27 cellular contexts compared by ENCODE assay signal in the genomic region with DNA sequence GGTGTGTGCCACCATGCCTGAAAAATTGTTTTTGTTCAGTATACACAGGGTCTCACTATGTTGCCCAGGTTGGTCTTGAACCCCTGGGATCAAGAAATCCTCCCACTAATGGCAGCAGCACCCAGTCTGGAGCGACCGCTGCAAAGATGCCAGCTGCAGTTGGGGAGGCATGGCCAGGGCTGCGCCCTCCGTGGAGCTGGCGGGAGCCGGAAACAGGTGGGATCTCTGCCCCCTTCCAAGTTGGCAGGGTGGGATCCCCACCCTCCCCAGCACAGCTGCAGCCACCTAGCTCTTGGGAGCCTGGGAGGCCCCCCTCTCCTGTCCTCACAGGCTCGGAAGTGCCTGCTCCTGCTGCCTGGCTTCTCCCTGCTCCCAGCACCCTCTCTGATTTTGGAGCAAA.
"Had no signal": no experiment of that assay in that cellular context is flagged by ENCODE, and none has a peak within 500 bp of the region (broad histone marks: within the 10 kb centered on the region; RNA-seq: fewer than 3 reads in every experiment).

No MANE protein-coding gene starts in this region.

- ATAC-seq: stimulated activated memory B cell treated with anti-CD40 and anti-IgM and Interleukin-4, amounts not matched to agents 10 μg/mL and 1 μg/mL and 100 μg/mL, for 72 hours; stimulated activated naive B cell treated with anti-CD40 and anti-IgM and Interleukin-4, amounts not matched to agents 10 μg/mL and 1 μg/mL and 100 μg/mL, for 72 hours; upper lobe of right lung had no signal

- H3K9me3 ChIP-seq: suprapubic skin, testis, thoracic aorta, thyroid gland, transverse colon, upper lobe of right lung, uterus, vagina had no signal

- H3K4me1 ChIP-seq: stomach, suprapubic skin, testis, thyroid gland, tibial artery, transverse colon, upper lobe of left lung, upper lobe of right lung, uterus, vagina had no signal

- H3K27ac ChIP-seq: stomach, suprapubic skin, testis, thoracic aorta, thyroid gland, tibial artery, tibial nerve, transverse colon, upper lobe of left lung, upper lobe of right lung, uterus, vagina had no signal

- H3K9me3 Mint-ChIP-seq: stimulated activated naive CD8-positive, alpha-beta T cell treated with anti-CD3 and anti-CD28 coated beads, Interleukin-15, Interleukin-2, amounts not matched to agents 100 ng/mL and 50 ng/mL, for 24 hours; type B pancreatic cell had no signal

- H3K27me3 ChIP-seq: stomach, suprapubic skin, testis, thyroid gland, tibial artery, tibial nerve, transverse colon, upper lobe of left lung, upper lobe of right lung, uterus, vagina had no signal

- H3K36me3 ChIP-seq: stomach, suprapubic skin, thoracic aorta, thyroid gland, tibial artery, transverse colon, upper lobe of left lung, upper lobe of right lung, uterus, vagina had no signal

- H3K4me3 Mint-ChIP-seq: stimulated activated memory B cell treated with anti-CD40 and anti-IgM and Interleukin-4, amounts not matched to agents 10 μg/mL and 1 μg/mL and 100 μg/mL, for 72 hours; stimulated activated naive B cell treated with anti-CD40 and anti-IgM and Interleukin-4, amounts not matched to agents 10 μg/mL and 1 μg/mL and 100 μg/mL, for 72 hours; stimulated activated naive CD8-positive, alpha-beta T cell treated with anti-CD3 and anti-CD28 coated beads, Interleukin-15, Interleukin-2, amounts not matched to agents 100 ng/mL and 50 ng/mL, for 24 hours; type B pancreatic cell had no signal

- H3K27ac Mint-ChIP-seq: stimulated activated memory B cell treated with anti-CD40 and anti-IgM and Interleukin-4, amounts not matched to agents 10 μg/mL and 1 μg/mL and 100 μg/mL, for 72 hours; stimulated activated naive B cell treated with anti-CD40 and anti-IgM and Interleukin-4, amounts not matched to agents 10 μg/mL and 1 μg/mL and 100 μg/mL, for 72 hours; stimulated activated naive CD8-positive, alpha-beta T cell treated with anti-CD3 and anti-CD28 coated beads, Interleukin-15, Interleukin-2, amounts not matched to agents 100 ng/mL and 50 ng/mL, for 24 hours; type B pancreatic cell had no signal

- H3K4me3 ChIP-seq: stomach, suprapubic skin, testis, thoracic aorta, thyroid gland, tibial artery, tibial nerve, transverse colon, upper lobe of left lung, upper lobe of right lung, uterus, vagina had no signal

- H3K4me1 Mint-ChIP-seq: stimulated activated memory B cell treated with anti-CD40 and anti-IgM and Interleukin-4, amounts not matched to agents 10 μg/mL and 1 μg/mL and 100 μg/mL, for 72 hours; stimulated activated naive B cell treated with anti-CD40 and anti-IgM and Interleukin-4, amounts not matched to agents 10 μg/mL and 1 μg/mL and 100 μg/mL, for 72 hours had no signal

- H3K36me3 Mint-ChIP-seq: stimulated activated memory B cell treated with anti-CD40 and anti-IgM and Interleukin-4, amounts not matched to agents 10 μg/mL and 1 μg/mL and 100 μg/mL, for 72 hours; stimulated activated naive B cell treated with anti-CD40 and anti-IgM and Interleukin-4, amounts not matched to agents 10 μg/mL and 1 μg/mL and 100 μg/mL, for 72 hours had no signal

- H3K27me3 Mint-ChIP-seq: stimulated activated memory B cell treated with anti-CD40 and anti-IgM and Interleukin-4, amounts not matched to agents 10 μg/mL and 1 μg/mL and 100 μg/mL, for 72 hours; stimulated activated naive B cell treated with anti-CD40 and anti-IgM and Interleukin-4, amounts not matched to agents 10 μg/mL and 1 μg/mL and 100 μg/mL, for 72 hours; stimulated activated naive CD8-positive, alpha-beta T cell treated with anti-CD3 and anti-CD28 coated beads, Interleukin-15, Interleukin-2, amounts not matched to agents 100 ng/mL and 50 ng/mL, for 24 hours; type B pancreatic cell had no signal

- DNase-seq: stimulated activated CD4-positive, alpha-beta T cell treated with anti-CD3 and anti-CD28 coated beads, Interleukin-1b, Interleukin-23, amount 100 ng/mL, for 48 hours; stimulated activated CD4-positive, alpha-beta T cell treated with anti-CD3 and anti-CD28 coated beads, Interleukin-2, amount 100 ng/mL, for 24 hours; stimulated activated CD4-positive, alpha-beta T cell treated with anti-CD3 and anti-CD28 coated beads, Interleukin-2, amount 100 ng/mL, for 48 hours; stimulated activated CD4-positive, alpha-beta T cell treated with anti-CD3 and anti-CD28 coated beads, Interleukin-4, amount 100 ng/mL, for 1 hour; stimulated activated CD4-positive, alpha-beta T cell treated with anti-CD3 and anti-CD28 coated beads, Interleukin-4, amount 100 ng/mL, for 24 hours; stimulated activated CD4-positive, alpha-beta T cell treated with anti-CD3 and anti-CD28 coated beads, Interleukin-4, amount 100 ng/mL, for 4 hours; stimulated activated CD8-positive, alpha-beta memory T cell treated with anti-CD3 and anti-CD28 coated beads, Interleukin-4, amount 100 ng/mL, for 48 hours; stimulated activated naive B cell treated with anti-CD40 and anti-IgM and Interleukin-4, amounts not matched to agents 10 μg/mL and 1 μg/mL and 100 μg/mL, for 72 hours; stimulated activated naive CD4-positive, alpha-beta T cell; stimulated activated naive CD4-positive, alpha-beta T cell treated with Interleukin-2 at 50 U/mL for 16 hours; stomach; substantia nigra; testis; thyroid gland; tibial artery; transverse colon; trophoblast cell; upper lobe of left lung; upper lobe of right lung; uterus had no signal
